Comparison of ENCODE assay signal across 8 cellular contexts in genomic region chr19:35745328-35746086, GRCh38. TPM values are rescaled to one million over a fixed set of nuclear protein-coding genes. Genes with fewer than 3 reads are reported as not detected.
DNase-seq lines count a peak whose midpoint lies in the region; ATAC-seq and TF ChIP-seq lines count a peak whose summit lies in the region.

Gene PSENEN, plus strand, starts transcription at chr19:35745651. Its CDS starts 280 bp downstream, at chr19:35745931.
Gene U2AF1L4, minus strand, starts transcription at chr19:35745418. Its CDS starts 27 bp downstream, at chr19:35745391.

- H3K4me1 Mint-ChIP-seq in activated T-cell treated with anti-CD3 and anti-CD28 coated beads, Interleukin-2, amount 50 U/mL, for 72 hours (ENCODE audit: low read depth): peaks cover 68% of the 10 kb centered on the region

- H3K9me3 Mint-ChIP-seq in activated T-cell treated with anti-CD3 and anti-CD28 coated beads, Interleukin-2, amount 50 U/mL, for 72 hours: no peaks in the 10 kb centered on the region

- whole genome bisulfite sequencing in esophagus muscularis mucosa: under 1% methylated on average over 26 of the region's 40 CpGs

- H3K9ac ChIP-seq in muscle layer of colon (ENCODE audit: low read length): peak within 1 kb of the TSS; percentile 84

- TF ChIP-seq CTCF in esophagus muscularis mucosa (IDR thresholded peaks at IDR 0.05): peak in 1 of 3 experiments; percentile 11

- peak within 1 kb of the TSS; percentile 94 to 100 (median 99) for H3K27ac ChIP-seq in esophagus muscularis mucosa (replicated peaks in 1 of 4)
- H3K27ac ChIP-seq in muscle layer of colon (ENCODE audit: low read depth, low read length): peak within 1 kb of the TSS; percentile 100

- H3K27ac Mint-ChIP-seq in activated T-cell treated with anti-CD3 and anti-CD28 coated beads, Interleukin-2, amount 50 U/mL, for 72 hours: peak within 1 kb of the TSS; percentile 95

- H3K27me3 ChIP-seq in esophagus muscularis mucosa: no peaks in the 10 kb centered on the region
- H3K27me3 ChIP-seq in muscle layer of colon (ENCODE audit: control insufficient read depth in 1 of 2, insufficient read depth in 2 of 2, low read length in 2 of 2): no peaks in the 10 kb centered on the region

- H3K4me3 Mint-ChIP-seq in activated T-cell treated with anti-CD3 and anti-CD28 coated beads, Interleukin-2, amount 50 U/mL, for 72 hours: peak within 1 kb of the TSS; percentile 91 to 95

- H3K36me3 Mint-ChIP-seq in activated T-cell treated with anti-CD3 and anti-CD28 coated beads, Interleukin-2, amount 50 U/mL, for 72 hours (ENCODE audit: insufficient read depth in 2 of 2): peaks cover 6 to 12% of the 10 kb centered on the region in 2 donors

- H3K4me3 ChIP-seq in esophagus muscularis mucosa (peak within 1 kb of the TSS; percentile 64 to 99 (median 85)), muscle layer of colon (ENCODE audit: low read depth in 1 of 2, low read length in 2 of 2) (peak within 1 kb of the TSS; percentile 90 to 94)

- TF ChIP-seq EP300 in esophagus muscularis mucosa (IDR thresholded peaks at IDR 0.05): no peak

- peaks cover 0 to 24% (median 13%) of the 10 kb centered on the region in 4 donors for H3K36me3 ChIP-seq in esophagus muscularis mucosa
- H3K36me3 ChIP-seq in muscle layer of colon (ENCODE audit: insufficient read depth, low read length): peaks cover 6% of the 10 kb centered on the region

- peak; percentile 100 for DNase-seq in DMS53 (lab: John Stamatoyannopoulos, UW)
- peak; percentile 97 to 98 for DNase-seq in Kasumi-1 (lab: John Stamatoyannopoulos, UW)
- peak; percentile 99 for DNase-seq in RKO (ENCODE audit: low spot score)
- peak; percentile 96 for DNase-seq in activated T-cell treated with anti-CD3 and anti-CD28 coated beads, Interleukin-2, amount 50 U/mL, for 72 hours
- DNase-seq in esophagus muscularis mucosa (ENCODE audit: extremely low spot score): peak; percentile 99
- DNase-seq in stimulated activated CD8-positive, alpha-beta memory T cell treated with anti-CD3 and anti-CD28 coated beads, Interleukin-7, amount 100 ng/mL, for 1 hour (ENCODE audit: low read depth in 2 of 2): peak; percentile 82 to 92

- no peak for TF ChIP-seq POLR2A in esophagus muscularis mucosa (IDR thresholded peaks at IDR 0.05; ENCODE audit: low read depth)

- intact Hi-C loops in esophagus muscularis mucosa (cut with DNase I): no loop called here

- ATAC-seq in GM21825 (IDR thresholded peaks at IDR 0.05; ENCODE audit: unreplicated experiment): peak; percentile 36
- ATAC-seq in activated T-cell treated with anti-CD3 and anti-CD28 coated beads, Interleukin-2, amount 50 U/mL, for 72 hours (replicated peaks in 1 of 2): peak; percentile 55 to 56

- H3K4me1 ChIP-seq in esophagus muscularis mucosa: peaks cover 43 to 84% (median 61%) of the 10 kb centered on the region in 4 donors
- peaks cover 39% of the 10 kb centered on the region for H3K4me1 ChIP-seq in muscle layer of colon (ENCODE audit: insufficient read depth, low read length)

- H3K9me3 ChIP-seq in esophagus muscularis mucosa (no peaks in the 10 kb centered on the region), muscle layer of colon (ENCODE audit: low read length) (no peaks in the 10 kb centered on the region)

- H3K27me3 Mint-ChIP-seq in activated T-cell treated with anti-CD3 and anti-CD28 coated beads, Interleukin-2, amount 50 U/mL, for 72 hours (ENCODE audit: low read depth): no peaks in the 10 kb centered on the region

RNA-seq across cellular contexts. Expression of gene PSENEN, which starts in this region (rescaled TPM):
- total RNA-seq in activated T-cell treated with anti-CD3 and anti-CD28 coated beads, Interleukin-2, amount 50 U/mL, for 72 hours: 10 to 100 TPM; 50.7 to 53.7 TPM
- total RNA-seq in esophagus muscularis mucosa: 10 to 100 TPM; 27.4 to 48.7 (median 33.8) TPM

RNA-seq across cellular contexts. Expression of gene U2AF1L4, which starts in this region (rescaled TPM):
- total RNA-seq in activated T-cell treated with anti-CD3 and anti-CD28 coated beads, Interleukin-2, amount 50 U/mL, for 72 hours: 10 to 100 TPM; 71.0 to 83.6 TPM
- total RNA-seq in esophagus muscularis mucosa: 10 to 100 TPM in 3 of 4 donors, 1 to 10 TPM in 1; 7.9 to 31.1 (median 20.9) TPM

Comparison
In these comparisons a context has a peak if more than half of its experiments do, and no peak if none do; other contexts are left out.
1. Peak in every context shown above with its lines: DNase-seq, ATAC-seq, H3K4me3 ChIP-seq and H3K27ac ChIP-seq.